Comparison of ENCODE assay signal across 1 cellular context in genomic region chr10:33507662-33508425, GRCh38.
TF ChIP-seq lines count a peak whose summit lies in the region.

No MANE protein-coding gene starts in this region.

TF ChIP-seq in HepG2, 621 proteins besides CTCF, POLR2A, EP300 and RAD21 (continued from another document):
- no peak for TF ChIP-seq SSRP1 (CRISPR knock-in tag; IDR thresholded peaks at IDR 0.05)
- TF ChIP-seq ZNF33A (CRISPR knock-in tag; IDR thresholded peaks at IDR 0.05; ENCODE audit: borderline replicate concordance), result no peak
- peak; percentile 82; the same call in 1 of the 2 replicates for TF ChIP-seq TARDBP (CRISPR knock-in tag; IDR thresholded peaks at IDR 0.05)
- no peak for TF ChIP-seq ZBTB38 (CRISPR knock-in tag; IDR thresholded peaks at IDR 0.05)
- TF ChIP-seq ZBTB37 (CRISPR knock-in tag; IDR thresholded peaks at IDR 0.05), result no peak
- TF ChIP-seq IRF1 (CRISPR knock-in tag; IDR thresholded peaks at IDR 0.05; ENCODE audit: low read depth), result no peak
- TF ChIP-seq ZNF556 (CRISPR knock-in tag; IDR thresholded peaks at IDR 0.05; ENCODE audit: borderline replicate concordance), result peak; percentile 54; the same call in 1 of the 2 replicates
- no peak for TF ChIP-seq THAP8 (CRISPR knock-in tag; IDR thresholded peaks at IDR 0.05; ENCODE audit: borderline replicate concordance)
- TF ChIP-seq ZNF629 (CRISPR knock-in tag; conservative IDR thresholded peaks at IDR 0.05), result peak; percentile 53
- no peak for TF ChIP-seq BCLAF1 (IDR thresholded peaks at IDR 0.05)
- TF ChIP-seq ZNF136 (CRISPR knock-in tag; IDR thresholded peaks at IDR 0.05; ENCODE audit: low read depth), result 0 out of 2 replicates have a peak, but pooled peaks have one; percentile 72
- TF ChIP-seq TEAD2 (CRISPR knock-in tag; IDR thresholded peaks at IDR 0.05), result no peak
- no peak for TF ChIP-seq BRD4 (CRISPR knock-in tag; IDR thresholded peaks at IDR 0.05)
- TF ChIP-seq FOXJ3 (CRISPR knock-in tag; IDR thresholded peaks at IDR 0.05; ENCODE audit: borderline replicate concordance), result peak; percentile 96
- 0 out of 2 replicates have a peak, but pooled peaks have one; percentile 69 for TF ChIP-seq MED13 (CRISPR knock-in tag; IDR thresholded peaks at IDR 0.05)
- no peak for TF ChIP-seq ZNF484 (CRISPR knock-in tag; IDR thresholded peaks at IDR 0.05; ENCODE audit: borderline replicate concordance, low read depth)
- no peak for TF ChIP-seq FOXK2 (IDR thresholded peaks at IDR 0.05)
- TF ChIP-seq ZNF337 (CRISPR knock-in tag; IDR thresholded peaks at IDR 0.05; ENCODE audit: borderline replicate concordance, low read depth), result no peak
- peak; percentile 70; the same call in 1 of the 2 replicates for TF ChIP-seq CCDC6 (CRISPR knock-in tag; IDR thresholded peaks at IDR 0.05)
- TF ChIP-seq ZNF615 (CRISPR knock-in tag; IDR thresholded peaks at IDR 0.05; ENCODE audit: borderline replicate concordance), result no peak
- TF ChIP-seq ZNF749 (CRISPR knock-in tag; IDR thresholded peaks at IDR 0.05; ENCODE audit: borderline replicate concordance), result no peak
